In genomic region chr17:48624544-48625501, GRCh38 we compare ENCODE assay signal across 8 cellular contexts. TPM values are rescaled to one million over a fixed set of nuclear protein-coding genes. Genes with fewer than 3 reads are reported as not detected.
A peak's percentile ranks its signal among the peaks of the same experiment; 100 is the strongest.
DNase-seq lines count a peak whose midpoint lies in the region; ATAC-seq and TF ChIP-seq lines count a peak whose summit lies in the region.

No MANE protein-coding gene starts in this region.

- peak overlapping the region; percentile 42 for H3K4me3 ChIP-seq in skeletal muscle cell (ENCODE audit: low read depth, low read length)

- POLR2A ChIA-PET in activated CD4-positive, alpha-beta T cell treated with anti-CD3 and anti-CD28 coated beads for 36 hours (lab: Charles Lee), result interaction anchor here (0.6 to 1.1 kb wide), 2 partner anchors 12 to 50 kb away, joined by 3 to 6 read pairs; no protein-coding TSS in a partner anchor
- POLR2A ChIA-PET in T-cell (lab: Charles Lee), result interaction anchor here in 1 of 2 donors (0.5 to 0.6 kb wide), 2 partner anchors 423 to 976 kb away, joined by 3 read pairs; no protein-coding TSS in a partner anchor

- CTCF ChIA-PET in activated CD4-positive, alpha-beta T cell treated with anti-CD3 and anti-CD28 coated beads for 36 hours (lab: Charles Lee), result interaction anchor here (0.6 to 5.8 kb wide), 18 partner anchors 8 to 545 kb away, joined by 3 to 32 read pairs (median 4); partner anchors contain the start of genes HOXB5, HOXB7, HOXB8 and PRAC2
- CTCF ChIA-PET in T-cell (lab: Charles Lee), result interaction anchor here in 1 of 2 donors (0.6 to 1.9 kb wide), 6 partner anchors 11 to 550 kb away, joined by 3 to 8 read pairs (median 4); no protein-coding TSS in a partner anchor

- H3K27ac Mint-ChIP-seq in activated CD4-positive, alpha-beta T cell treated with anti-CD3 and anti-CD28 coated beads for 36 hours, result no peak overlapping the region
- H3K27ac Mint-ChIP-seq in T-cell (no peak overlapping the region), glutamatergic neuron (ENCODE audit: unreplicated experiment) (no peak overlapping the region)

- peak; percentile 25 for ATAC-seq in activated CD4-positive, alpha-beta T cell treated with anti-CD3 and anti-CD28 coated beads for 36 hours
- ATAC-seq in T-cell (replicated peaks in 1 of 4), result peak; percentile 11 to 47 (median 22)

- no peak for TF ChIP-seq CTCF in glutamatergic neuron (IDR thresholded peaks at IDR 0.05; ENCODE audit: partially characterized antibody, unreplicated experiment)

- H3K9me3 Mint-ChIP-seq in activated CD4-positive, alpha-beta T cell treated with anti-CD3 and anti-CD28 coated beads for 36 hours (ENCODE audit: low read depth), result no peaks in the 10 kb centered on the region
- H3K9me3 Mint-ChIP-seq in T-cell (no peaks in the 10 kb centered on the region), glutamatergic neuron (ENCODE audit: unreplicated experiment) (peaks cover 6% of the 10 kb centered on the region)

- in situ Hi-C loops in G401 (cut with HindIII; ENCODE audit: low sequenced_read_pairs), result no loop called here

- intact Hi-C loops in activated CD4-positive, alpha-beta T cell treated with anti-CD3 and anti-CD28 coated beads for 36 hours (cut with DNase I, micrococcal nuclease), result loop anchor here in 1 of 2 experiments (1.0 kb wide), 1 partner anchor 14 kb away; the partner anchor contains the start of gene HOXB7

- H3K4me3 Mint-ChIP-seq in activated CD4-positive, alpha-beta T cell treated with anti-CD3 and anti-CD28 coated beads for 36 hours, result peak overlapping the region; percentile 74
- H3K4me3 Mint-ChIP-seq in T-cell (peak overlapping the region; percentile 75 to 78 (median 77)), glutamatergic neuron (ENCODE audit: unreplicated experiment) (no peak overlapping the region)

- no peaks in the 10 kb centered on the region for H3K36me3 Mint-ChIP-seq in activated CD4-positive, alpha-beta T cell treated with anti-CD3 and anti-CD28 coated beads for 36 hours (ENCODE audit: low read depth)
- H3K36me3 Mint-ChIP-seq in T-cell (no peaks in the 10 kb centered on the region), glutamatergic neuron (ENCODE audit: unreplicated experiment) (no peaks in the 10 kb centered on the region)

- peaks cover 10% of the 10 kb centered on the region for H3K4me1 Mint-ChIP-seq in activated CD4-positive, alpha-beta T cell treated with anti-CD3 and anti-CD28 coated beads for 36 hours
- H3K4me1 Mint-ChIP-seq in T-cell (peaks cover 10 to 20% (median 18%) of the 10 kb centered on the region in 3 donors), glutamatergic neuron (ENCODE audit: low read depth, unreplicated experiment) (no peaks in the 10 kb centered on the region)

- peaks cover 74% of the 10 kb centered on the region for H3K27me3 Mint-ChIP-seq in activated CD4-positive, alpha-beta T cell treated with anti-CD3 and anti-CD28 coated beads for 36 hours
- peaks cover 68 to 90% of the 10 kb centered on the region in 2 donors for H3K27me3 Mint-ChIP-seq in T-cell
- peaks cover 35% of the 10 kb centered on the region for H3K27me3 Mint-ChIP-seq in glutamatergic neuron (ENCODE audit: unreplicated experiment)

- DNase-seq in activated CD4-positive, alpha-beta T cell treated with anti-CD3 and anti-CD28 coated beads for 36 hours, result peak; percentile 51
- DNase-seq in activated CD4-positive, alpha-beta T cell treated with anti-CD3 and anti-CD28 coated beads, Interleukin-2, amount 50 U/mL, for 48 hours, result no peak
- DNase-seq in T-cell (peak in 1 of 34 experiments; percentile 24), glutamatergic neuron (peak; percentile 45), skeletal muscle cell (ENCODE audit: low read depth) (no peak), G401 (ENCODE audit: low spot score) (no peak), midbrain (lab: John Stamatoyannopoulos, UW) (no peak), ecto neural progenitor cell (ENCODE audit: low spot score) (no peak)

RNA-seq across cellular contexts. Expression of gene HOXB9, which starts 1.3 kb away (rescaled TPM):
- 1 to 10 TPM; 1.9 to 2.5 TPM for total RNA-seq in activated CD4-positive, alpha-beta T cell treated with anti-CD3 and anti-CD28 coated beads for 36 hours
- under 1 TPM in 4 of 5 donors, not detected in 1; 0.19 to 0.43 (median 0.30) TPM for total RNA-seq in T-cell
- not detected for total RNA-seq in glutamatergic neuron (ENCODE audit: unreplicated experiment)
- total RNA-seq in G401 (2014; rRNA removed; shearing (Covaris generic)), result 1.8 and 4.1 TPM in 2 replicates

RNA-seq across cellular contexts. Expression of gene HOXB8, which starts 9.7 kb away (rescaled TPM):
- not detected for total RNA-seq in activated CD4-positive, alpha-beta T cell treated with anti-CD3 and anti-CD28 coated beads for 36 hours
- total RNA-seq in T-cell, result not detected
- total RNA-seq in glutamatergic neuron (ENCODE audit: unreplicated experiment), result not detected
- total RNA-seq in G401 (2014; rRNA removed; shearing (Covaris generic)), result 0.10 TPM in 1 of 2 replicates, not detected in the other

RNA-seq across cellular contexts. Expression of gene HOXB7, which starts 14.0 kb away (rescaled TPM):
- total RNA-seq in activated CD4-positive, alpha-beta T cell treated with anti-CD3 and anti-CD28 coated beads for 36 hours, result under 1 TPM; 0.25 to 0.30 TPM
- total RNA-seq in T-cell, result under 1 TPM in 3 of 5 donors, not detected in 2; 0.47 to 0.66 (median 0.60) TPM
- total RNA-seq in glutamatergic neuron (ENCODE audit: unreplicated experiment), result 0.64 TPM
- 9.1 and 12.8 TPM in 2 replicates for total RNA-seq in G401 (2014; rRNA removed; shearing (Covaris generic))

RNA-seq across cellular contexts. Expression of gene HOXB6, which starts 20.0 kb away (rescaled TPM):
- not detected for total RNA-seq in activated CD4-positive, alpha-beta T cell treated with anti-CD3 and anti-CD28 coated beads for 36 hours
- total RNA-seq in T-cell (under 1 TPM in 2 of 5 donors, not detected in 3; 0.16 to 0.33 TPM), glutamatergic neuron (ENCODE audit: unreplicated experiment) (not detected)
- 0.92 and 2.0 TPM in 2 replicates for total RNA-seq in G401 (2014; rRNA removed; shearing (Covaris generic))

RNA-seq across cellular contexts. Expression of gene HOXB5, which starts 31.2 kb away (rescaled TPM):
- total RNA-seq in activated CD4-positive, alpha-beta T cell treated with anti-CD3 and anti-CD28 coated beads for 36 hours, result not detected
- total RNA-seq in T-cell, result not detected
- total RNA-seq in glutamatergic neuron (ENCODE audit: unreplicated experiment), result not detected
- total RNA-seq in G401 (2014; rRNA removed; shearing (Covaris generic)), result 1.7 TPM in 1 of 2 replicates, not detected in the other

Comparison
In these comparisons a context has a peak if more than half of its experiments do, and no peak if none do; other contexts are left out.
1. DNase-seq: peak in activated CD4-positive, alpha-beta T cell treated with anti-CD3 and anti-CD28 coated beads for 36 hours (single experiment) and glutamatergic neuron (single experiment); none in activated CD4-positive, alpha-beta T cell treated with anti-CD3 and anti-CD28 coated beads, Interleukin-2, amount 50 U/mL, for 48 hours (0 of 2), skeletal muscle cell (single experiment), G401 (single experiment), midbrain (single experiment) and ecto neural progenitor cell (single experiment).